Comparison of ENCODE assay signal across 16 cellular contexts in the genomic region with DNA sequence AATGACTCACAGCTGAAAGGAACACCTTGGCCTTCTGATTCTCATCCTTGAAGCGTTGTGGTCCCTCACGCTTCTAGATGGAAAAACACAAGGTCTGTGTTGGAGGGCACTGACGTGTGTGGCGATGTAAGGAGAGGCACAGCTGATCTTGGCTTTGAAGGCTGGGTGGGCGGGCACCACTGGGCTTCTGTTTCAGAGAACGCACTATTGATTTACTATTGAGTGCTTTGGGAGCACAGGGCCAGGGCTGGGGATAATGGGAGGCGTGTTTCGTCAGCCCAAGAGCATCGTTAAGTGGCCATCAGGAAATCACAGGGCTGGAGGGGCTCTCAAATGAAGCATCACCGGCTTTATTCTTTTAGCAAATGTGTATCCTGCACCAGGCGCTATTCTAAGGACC.
DNase-seq lines count a peak whose midpoint lies in the region; ATAC-seq and TF ChIP-seq lines count a peak whose summit lies in the region.
"Had no signal": no experiment of that assay in that cellular context is flagged by ENCODE, and none has a peak within 500 bp of the region (broad histone marks: within the 10 kb centered on the region; RNA-seq: fewer than 3 reads in every experiment).

No MANE protein-coding gene starts in this region.

- TF ChIP-seq CTCF in H9 (conservative IDR thresholded peaks at IDR 0.05) (no peak), dorsolateral prefrontal cortex (IDR thresholded peaks at IDR 0.05 in 54 of 56, conservative IDR thresholded peaks at IDR 0.05 in 2 of 56; ENCODE audit: low read depth in 1 of 56, partially characterized antibody in 56 of 56) (no peak), GM13977 (IDR thresholded peaks at IDR 0.05; ENCODE audit: extremely low read depth, insufficient read depth, missing control alignments) (no peak)

- H2BK15ac ChIP-seq in H9 (ENCODE audit: low read depth, low read length) = no peak overlapping the region

- H3K9me3 ChIP-seq in H9 (ENCODE audit: control insufficient read depth, low read depth, low read length) (no peaks in the 10 kb centered on the region), trophoblast cell (ENCODE audit: insufficient read depth, low read depth, low read length) (peaks cover 5% of the 10 kb centered on the region)
- H3K9me3 ChIP-seq: heart left ventricle, tibial artery had no signal

- H3K4me3 ChIP-seq in dorsolateral prefrontal cortex = no peak overlapping the region
- no peak overlapping the region for H3K4me3 ChIP-seq in trophoblast cell (ENCODE audit: low read depth, low read length)
- H3K4me3 ChIP-seq: heart left ventricle, tibial artery had no signal

- H3K4me1 Mint-ChIP-seq in H9 = peaks cover 25 to 31% of the 10 kb centered on the region in 2 experiments
- H3K4me1 Mint-ChIP-seq in T-helper 2 cell treated with Interferon-gamma antibody and Interleukin-4, amounts not matched to agents 5 μg/mL and 100 μg/mL, for 36 hours (ENCODE audit: low read depth) = peaks cover 17% of the 10 kb centered on the region

- H2AFZ ChIP-seq in H9 (ENCODE audit: low read length) (no peak overlapping the region), trophoblast cell (ENCODE audit: insufficient read depth, low read length, poor library complexity) (no peak overlapping the region)

- H3K4me3 Mint-ChIP-seq in H9 = no peak overlapping the region
- no peak overlapping the region for H3K4me3 Mint-ChIP-seq in T-helper 2 cell treated with Interferon-gamma antibody and Interleukin-4, amounts not matched to agents 5 μg/mL and 100 μg/mL, for 36 hours
- H3K4me3 Mint-ChIP-seq: CD4-positive, CD25-positive, alpha-beta regulatory T cell had no signal

- no peak overlapping the region for H2BK12ac ChIP-seq in H9 (ENCODE audit: insufficient read length, low read depth, low read length)
- peak overlapping the region; percentile 12 for H2BK12ac ChIP-seq in trophoblast cell (ENCODE audit: low read length)

- H3K4ac ChIP-seq in H9 (ENCODE audit: low read depth, low read length) (no peak overlapping the region), trophoblast cell (ENCODE audit: low read depth, low read length) (no peak overlapping the region)

- H3K4me1 ChIP-seq in H9 (ENCODE audit: insufficient read depth, low read length) (no peaks in the 10 kb centered on the region; the same call in 1 of the 2 replicates), trophoblast cell (ENCODE audit: control insufficient read depth in 1 of 2, insufficient read depth in 2 of 2, low read length in 2 of 2) (peaks cover 42 to 59% of the 10 kb centered on the region in 2 experiments)

- no peaks in the 10 kb centered on the region for H4K20me1 ChIP-seq in H9 (ENCODE audit: control insufficient read depth, insufficient read depth, insufficient read length)

- WGBS in H9 (ENCODE audit: extremely low coverage, insufficient read length, low lambda C conversion rate) = no CpG with 5 or more reads among the region's 11 CpGs
- no CpG with 5 or more reads among the region's 11 CpGs for WGBS in trophoblast cell (ENCODE audit: extremely low coverage, insufficient coverage, insufficient read length)

- H3K36me3 ChIP-seq in trophoblast cell (ENCODE audit: control insufficient read depth in 1 of 2, insufficient read depth in 2 of 2, low read length in 2 of 2) = peaks cover 7 to 12% of the 10 kb centered on the region in 2 experiments
- H3K36me3 ChIP-seq: heart left ventricle, tibial artery had no signal

- H3K14ac ChIP-seq in H9 (ENCODE audit: insufficient read depth, low read length) (no peak overlapping the region), trophoblast cell (ENCODE audit: low read length) (no peak overlapping the region)

- H3K18ac ChIP-seq in H9 (ENCODE audit: insufficient read length, low read depth, low read length) = no peak overlapping the region
- peak overlapping the region; percentile 8 for H3K18ac ChIP-seq in trophoblast cell (ENCODE audit: low read length)

- no peak overlapping the region for H3K56ac ChIP-seq in H9 (ENCODE audit: insufficient read length, low read depth, low read length)

- no peaks in the 10 kb centered on the region for H3K23me2 ChIP-seq in H9 (ENCODE audit: insufficient read length, low read depth, low read length, poor library complexity, severe bottlenecking)

- no peak overlapping the region for H2BK20ac ChIP-seq in H9 (ENCODE audit: low read depth, low read length, poor library complexity, severe bottlenecking)

- H2AK5ac ChIP-seq in H9 (ENCODE audit: insufficient read length, low read length) = no peak overlapping the region
- peak overlapping the region; percentile 27 for H2AK5ac ChIP-seq in trophoblast cell (ENCODE audit: low read length)

- H3K27me3 ChIP-seq in H9 (ENCODE audit: insufficient read depth, low read length) = no peaks in the 10 kb centered on the region
- no peaks in the 10 kb centered on the region for H3K27me3 ChIP-seq in dorsolateral prefrontal cortex
- no peaks in the 10 kb centered on the region for H3K27me3 ChIP-seq in trophoblast cell (ENCODE audit: insufficient read depth, low read length)
- H3K27me3 ChIP-seq: heart left ventricle, tibial artery had no signal

- peak overlapping the region; percentile 47 to 76 (median 53); a peak in 3 of 7 replicates for H3K27ac Mint-ChIP-seq in H9
- H3K27ac Mint-ChIP-seq in T-helper 2 cell treated with Interferon-gamma antibody and Interleukin-4, amounts not matched to agents 5 μg/mL and 100 μg/mL, for 36 hours = no peak overlapping the region

- intact Hi-C loops in dorsolateral prefrontal cortex (cut with DNase I) = no loop called here

- H4K5ac ChIP-seq in H9 (ENCODE audit: insufficient read length, low read depth, low read length) = no peak overlapping the region

- H3K4me2 ChIP-seq in H9 (ENCODE audit: insufficient read depth, insufficient read length, low read length) (no peak overlapping the region), trophoblast cell (ENCODE audit: low read length) (no peak overlapping the region)

- H3K79me2 ChIP-seq in H9 (ENCODE audit: insufficient read depth, low read length) = peaks cover 4% of the 10 kb centered on the region; the same call in 1 of the 2 replicates
- peaks cover 33% of the 10 kb centered on the region for H3K79me2 ChIP-seq in trophoblast cell (ENCODE audit: control insufficient read depth, insufficient read depth, low read length, poor library complexity)

- peaks cover 16 to 26% (median 19%) of the 10 kb centered on the region in 3 experiments for H3K36me3 Mint-ChIP-seq in H9 (ENCODE audit: insufficient read depth in 1 of 3, low read depth in 3 of 3)
- peaks cover 6% of the 10 kb centered on the region for H3K36me3 Mint-ChIP-seq in T-helper 2 cell treated with Interferon-gamma antibody and Interleukin-4, amounts not matched to agents 5 μg/mL and 100 μg/mL, for 36 hours (ENCODE audit: low read depth)

- H4K12ac ChIP-seq in trophoblast cell (ENCODE audit: low read depth, low read length) = no peak overlapping the region

- in situ Hi-C loops in GM13977 (cut with MboI; ENCODE audit: low pct_unique_long_range_greater_than_20kb, low sequenced_read_pairs, unreplicated experiment) = no loop called here

- H4K8ac ChIP-seq in H9 (replicated peaks; ENCODE audit: insufficient read length, low read depth, low read length) = no peak overlapping the region
- H4K8ac ChIP-seq in trophoblast cell (ENCODE audit: low read depth, low read length) = no peak overlapping the region

- no peak overlapping the region for H3T11ph ChIP-seq in H9 (ENCODE audit: low read length)

- peaks cover 16% of the 10 kb centered on the region for H3K79me1 ChIP-seq in H9 (ENCODE audit: insufficient read depth, low read depth, low read length, poor library complexity, severe bottlenecking)
- peaks cover 39% of the 10 kb centered on the region for H3K79me1 ChIP-seq in trophoblast cell (ENCODE audit: low read length)

- H2BK120ac ChIP-seq in H9 (ENCODE audit: low read depth, low read length, poor library complexity, severe bottlenecking) (no peak overlapping the region), trophoblast cell (ENCODE audit: insufficient read depth, low read length, poor library complexity) (no peak overlapping the region)

- DNase-seq in H9 (no peak), NCI-H2107 treated with DMSO at 0.1 percent for 48 hours (lab: John Stamatoyannopoulos, UW; ENCODE audit: unreplicated experiment) (peak; percentile 61), dorsolateral prefrontal cortex (peak in 1 of 10 donors; percentile 15), trophoblast cell (no peak), Ammon's horn (ENCODE audit: low spot score) (no peak), GM13977 (ENCODE audit: low spot score) (no peak)
- DNase-seq in T-helper 2 cell treated with Interferon-gamma antibody and Interleukin-4, amounts not matched to agents 5 μg/mL and 100 μg/mL, for 36 hours (ENCODE audit: low spot score) = no peak
- DNase-seq: activated T-cell treated with anti-CD3 and anti-CD28 coated beads, Interleukin-2, amount 50 U/mL, for 48 hours; CD4-positive, CD25-positive, alpha-beta regulatory T cell; GF-D8; heart left ventricle; NCI-H82; T-helper 9 cell had no signal

- no peak overlapping the region for H2BK5ac ChIP-seq in H9 (ENCODE audit: insufficient read length, low read length)
- peak overlapping the region; percentile 9 for H2BK5ac ChIP-seq in trophoblast cell (ENCODE audit: low read depth, low read length, poor library complexity)

- no peaks in the 10 kb centered on the region for H3K9me3 Mint-ChIP-seq in H9
- no peaks in the 10 kb centered on the region for H3K9me3 Mint-ChIP-seq in T-helper 2 cell treated with Interferon-gamma antibody and Interleukin-4, amounts not matched to agents 5 μg/mL and 100 μg/mL, for 36 hours

- H4K91ac ChIP-seq in H9 (ENCODE audit: insufficient read length, low read depth, low read length) = no peak overlapping the region
- no peak overlapping the region for H4K91ac ChIP-seq in trophoblast cell (ENCODE audit: low read depth, low read length)

- H3K9ac ChIP-seq in H9 (ENCODE audit: extremely low read depth, insufficient read length, low read length) = no peak overlapping the region
- H3K9ac ChIP-seq in trophoblast cell (ENCODE audit: low read length) = no peak overlapping the region

- H3K27ac ChIP-seq in H9 (ENCODE audit: insufficient read length, low read depth, low read length) = no peak overlapping the region
- H3K27ac ChIP-seq in dorsolateral prefrontal cortex = peak overlapping the region in 37 of 59 donors; percentile 1 to 86 (median 55)
- H3K27ac ChIP-seq in trophoblast cell (ENCODE audit: low read depth, low read length) = no peak overlapping the region
- H3K27ac ChIP-seq: heart left ventricle, tibial artery had no signal

- no peak for ATAC-seq in HG03159 (IDR thresholded peaks at IDR 0.05; ENCODE audit: unreplicated experiment)
- ATAC-seq: heart left ventricle, HepG2 had no signal

- no peaks in the 10 kb centered on the region for H3K27me3 Mint-ChIP-seq in H9 (ENCODE audit: low read depth)
- H3K27me3 Mint-ChIP-seq in T-helper 2 cell treated with Interferon-gamma antibody and Interleukin-4, amounts not matched to agents 5 μg/mL and 100 μg/mL, for 36 hours (ENCODE audit: low read depth) = no peaks in the 10 kb centered on the region
- H3K27me3 Mint-ChIP-seq: CD4-positive, CD25-positive, alpha-beta regulatory T cell had no signal

- H3K23ac ChIP-seq in H9 (ENCODE audit: insufficient read length, low read depth, low read length) = no peak overlapping the region
- no peak overlapping the region for H3K23ac ChIP-seq in trophoblast cell (ENCODE audit: low read length)

Comparison
In these comparisons a context has a peak if more than half of its experiments do, and no peak if none do; other contexts are left out.
1. H3K27ac ChIP-seq: peak in dorsolateral prefrontal cortex (37 of 59); none in H9 (single experiment) and trophoblast cell (single experiment).